ENCODE assay signal across 8 cellular contexts in genomic region chr19:48332662-48333466, GRCh38. TPM values are rescaled to one million over a fixed set of nuclear protein-coding genes. Genes with fewer than 3 reads are reported as not detected.
DNase-seq lines count a peak whose midpoint lies in the region; ATAC-seq and TF ChIP-seq lines count a peak whose summit lies in the region.

No MANE protein-coding gene starts in this region.

- TF ChIP-seq POLR2A in esophagus muscularis mucosa (IDR thresholded peaks at IDR 0.05; ENCODE audit: low read depth): no peak

- no peaks in the 10 kb centered on the region for H3K27me3 ChIP-seq in esophagus muscularis mucosa

- H3K4me1 ChIP-seq in esophagus muscularis mucosa: peaks cover 33 to 53% (median 52%) of the 10 kb centered on the region in 4 donors

- TF ChIP-seq CTCF in esophagus muscularis mucosa (IDR thresholded peaks at IDR 0.05): no peak

- H3K9me3 ChIP-seq in esophagus muscularis mucosa: no peaks in the 10 kb centered on the region

- TF ChIP-seq RAD21 in Ishikawa (IDR thresholded peaks at IDR 0.05; ENCODE audit: low read depth): no peak

- TF ChIP-seq EP300 in Ishikawa (IDR thresholded peaks at IDR 0.05; ENCODE audit: borderline replicate concordance) (peak; percentile 47; the same call in 1 of the 2 replicates), esophagus muscularis mucosa (IDR thresholded peaks at IDR 0.05) (no peak)

- peak overlapping the region; percentile 51 to 58 (median 52) for H3K4me3 ChIP-seq in esophagus muscularis mucosa

- peak; percentile 47 for ATAC-seq in GM21619 (IDR thresholded peaks at IDR 0.05; ENCODE audit: unreplicated experiment)

- intact Hi-C loops in esophagus muscularis mucosa (cut with DNase I): no loop called here

- peaks cover 8 to 31% (median 20%) of the 10 kb centered on the region in 4 donors for H3K36me3 ChIP-seq in esophagus muscularis mucosa

- WGBS in esophagus muscularis mucosa: under 1% methylated on average over 22 of the region's 25 CpGs

- H3K27ac ChIP-seq in esophagus muscularis mucosa (replicated peaks in 1 of 4): peak overlapping the region; percentile 85 to 89 (median 88)

- DNase-seq in DMS53 (lab: John Stamatoyannopoulos, UW): peak; percentile 100
- DNase-seq in OCI-M2 (lab: John Stamatoyannopoulos, UW; ENCODE audit: unreplicated experiment): peak; percentile 96
- peak; percentile 86 to 91 for DNase-seq in activated T-cell treated with anti-CD3 and anti-CD28 coated beads, Interleukin-2, amount 50 U/mL, for 48 hours
- peak; percentile 98 for DNase-seq in esophagus muscularis mucosa (ENCODE audit: extremely low spot score)
- DNase-seq in myocyte (ENCODE audit: low read depth): peak; percentile 100
- DNase-seq in stimulated activated CD8-positive, alpha-beta memory T cell treated with anti-CD3 and anti-CD28 coated beads, Interleukin-7, amount 100 ng/mL, for 24 hours (ENCODE audit: low read depth): peak; percentile 78

TF ChIP-seq in Ishikawa, 13 proteins besides CTCF, POLR2A, EP300 and RAD21:
- no peak for TF ChIP-seq TEAD4 (IDR thresholded peaks at IDR 0.05)
- peak; percentile 52; the same call in 1 of the 2 replicates for TF ChIP-seq MAX (IDR thresholded peaks at IDR 0.05)
- peak; percentile 73; the same call in 1 of the 2 replicates for TF ChIP-seq TCF12 (IDR thresholded peaks at IDR 0.05; ENCODE audit: low read depth)
- TF ChIP-seq USF1 (IDR thresholded peaks at IDR 0.05): peak; percentile 4; the same call in 1 of the 2 replicates
- no peak; the same call in 1 of the 2 replicates for TF ChIP-seq CREB1 (IDR thresholded peaks at IDR 0.05; ENCODE audit: low read depth)
- TF ChIP-seq EGR1 (IDR thresholded peaks at IDR 0.05): peak; percentile 51; the same call in 1 of the 2 replicates
- TF ChIP-seq NFIC (IDR thresholded peaks at IDR 0.05): peak; percentile 94
- TF ChIP-seq ZBTB7A (IDR thresholded peaks at IDR 0.05; ENCODE audit: low read depth): no peak
TF ChIP-seq in Ishikawa: peak in this region for 5.

RNA-seq across cellular contexts. Expression of gene EMP3, which starts 7.5 kb away (rescaled TPM):
- total RNA-seq in esophagus muscularis mucosa: 100 to 1,000 TPM in 1 of 4 donors, 10 to 100 TPM in 3; 54.8 to 115 (median 59.6) TPM
- total RNA-seq in myocyte: 261 and 322 TPM in 2 replicates
- polyA plus RNA-seq in myocyte (2012): 427 TPM

RNA-seq across cellular contexts. Expression of gene TMEM143, which starts 30.9 kb away (rescaled TPM):
- total RNA-seq in esophagus muscularis mucosa (1 to 10 TPM; 4.8 to 8.3 (median 7.1) TPM), myocyte (10.1 and 10.4 TPM in 2 replicates)
- 12.3 TPM for polyA plus RNA-seq in myocyte (2012)

RNA-seq across cellular contexts. Expression of gene SYNGR4, which starts 31.3 kb away (rescaled TPM):
- total RNA-seq in esophagus muscularis mucosa: not detected
- total RNA-seq in myocyte: not detected in 2 replicates
- not detected for polyA plus RNA-seq in myocyte (2012)

RNA-seq across cellular contexts. Expression of gene KDELR1, which starts 58.5 kb away (rescaled TPM):
- 100 to 1,000 TPM in 1 of 4 donors, 10 to 100 TPM in 3; 55.2 to 105 (median 77.6) TPM for total RNA-seq in esophagus muscularis mucosa
- 111 and 121 TPM in 2 replicates for total RNA-seq in myocyte
- 270 TPM for polyA plus RNA-seq in myocyte (2012)

Comparison
In these comparisons a context has a peak if more than half of its experiments do, and no peak if none do; other contexts are left out.
1. Peak in every context shown above with its lines: DNase-seq, ATAC-seq, H3K4me3 ChIP-seq and H3K27ac ChIP-seq.